In genomic region chr17:14068542-14069250, GRCh38 we compare ENCODE assay signal across 8 cellular contexts. TPM values are rescaled to one million over a fixed set of nuclear protein-coding genes. Genes with fewer than 3 reads are reported as not detected.
DNase-seq lines count a peak whose midpoint lies in the region; ATAC-seq and TF ChIP-seq lines count a peak whose summit lies in the region.

No MANE protein-coding gene starts in this region.

- in situ Hi-C loops in GM13976 (cut with MboI; ENCODE audit: low sequenced_read_pairs, unreplicated experiment) = no loop called here

- H3K4me3 Mint-ChIP-seq in dendritic cell treated with granulocyte-macrophage colony-stimulating factor and Interleukin-4, amounts not matched to agents 40 ng/mL and 50 ng/mL, for 4 days = peak overlapping the region; percentile 99
- H3K4me3 Mint-ChIP-seq in neural crest cell = peak overlapping the region; percentile 98

- H3K4me3 ChIP-seq in ACC112 (ENCODE audit: low read depth, low read length) = peak overlapping the region; percentile 100

- H3K79me2 ChIP-seq in ACC112 (ENCODE audit: control insufficient read depth, insufficient read depth, low read length, unreplicated experiment) = peaks cover 72% of the 10 kb centered on the region

- peaks cover 19% of the 10 kb centered on the region for H3K36me3 Mint-ChIP-seq in dendritic cell treated with granulocyte-macrophage colony-stimulating factor and Interleukin-4, amounts not matched to agents 40 ng/mL and 50 ng/mL, for 4 days (ENCODE audit: low read depth)
- peaks cover 19% of the 10 kb centered on the region for H3K36me3 Mint-ChIP-seq in neural crest cell (ENCODE audit: low read depth)

- DNase-seq in neural crest cell (ENCODE audit: low read depth, low spot score) (no peak), GM13976 (ENCODE audit: low spot score) (no peak), T-helper 9 cell (no peak)

- H3K4me1 Mint-ChIP-seq in dendritic cell treated with granulocyte-macrophage colony-stimulating factor and Interleukin-4, amounts not matched to agents 40 ng/mL and 50 ng/mL, for 4 days (ENCODE audit: low read depth) = peaks cover 36% of the 10 kb centered on the region
- H3K4me1 Mint-ChIP-seq in neural crest cell = peaks cover 27% of the 10 kb centered on the region

- intact Hi-C loops in dendritic cell treated with granulocyte-macrophage colony-stimulating factor and Interleukin-4, amounts not matched to agents 40 ng/mL and 50 ng/mL, for 4 days (cut with micrococcal nuclease) = loop anchor here (5.0 kb wide), 2 partner anchors 136 to 234 kb away; partner anchors contain the start of gene HS3ST3B1

- H2AFZ ChIP-seq in ACC112 (ENCODE audit: low read length, unreplicated experiment) = peak overlapping the region; percentile 100

- H3K4me1 ChIP-seq in ACC112 (ENCODE audit: control insufficient read depth, insufficient read depth, low read length, unreplicated experiment) = peaks cover 15% of the 10 kb centered on the region

- H3K9me3 ChIP-seq in KOPT-K1 (ENCODE audit: insufficient read depth, low read length, poor library complexity, severe bottlenecking) = peaks cover 25% of the 10 kb centered on the region

- H3K9me3 Mint-ChIP-seq in dendritic cell treated with granulocyte-macrophage colony-stimulating factor and Interleukin-4, amounts not matched to agents 40 ng/mL and 50 ng/mL, for 4 days = no peaks in the 10 kb centered on the region
- H3K9me3 Mint-ChIP-seq in neural crest cell = peaks cover 8% of the 10 kb centered on the region

- peak; percentile 15 for ATAC-seq in GM19452 (IDR thresholded peaks at IDR 0.05; ENCODE audit: unreplicated experiment)
- no peak for ATAC-seq in HG03565 (IDR thresholded peaks at IDR 0.05; ENCODE audit: unreplicated experiment)

- H3K27ac ChIP-seq in ACC112 (ENCODE audit: low read depth, low read length) (no peak overlapping the region), KOPT-K1 (ENCODE audit: low read depth, low read length, poor library complexity, severe bottlenecking) (peak overlapping the region; percentile 78)

- H3K27ac Mint-ChIP-seq in dendritic cell treated with granulocyte-macrophage colony-stimulating factor and Interleukin-4, amounts not matched to agents 40 ng/mL and 50 ng/mL, for 4 days = peak overlapping the region; percentile 99
- peak overlapping the region; percentile 99 for H3K27ac Mint-ChIP-seq in neural crest cell (ENCODE audit: unreplicated experiment)

- H3K36me3 ChIP-seq in ACC112 (ENCODE audit: insufficient read depth, low read length) (peaks cover 6% of the 10 kb centered on the region), KOPT-K1 (ENCODE audit: insufficient read depth, low read length) (peaks cover 32% of the 10 kb centered on the region)

- TF ChIP-seq CTCF in neural crest cell (conservative IDR thresholded peaks at IDR 0.05) = no peak
- no peak for TF ChIP-seq CTCF in GM13976 (IDR thresholded peaks at IDR 0.05; ENCODE audit: borderline replicate concordance, control extremely low read depth, extremely low read depth, insufficient read depth, missing control alignments)

- no peaks in the 10 kb centered on the region for H3K27me3 ChIP-seq in ACC112 (ENCODE audit: insufficient read depth, low read length)

- H3K27me3 Mint-ChIP-seq in dendritic cell treated with granulocyte-macrophage colony-stimulating factor and Interleukin-4, amounts not matched to agents 40 ng/mL and 50 ng/mL, for 4 days = no peaks in the 10 kb centered on the region
- H3K27me3 Mint-ChIP-seq in neural crest cell (ENCODE audit: low read depth) = no peaks in the 10 kb centered on the region

RNA-seq across cellular contexts. Expression of gene COX10, which starts 0.6 kb away (rescaled TPM):
- total RNA-seq in neural crest cell = 19.3 and 21.6 TPM in 2 replicates
